Comparison of ENCODE assay signal across 8 cellular contexts in the genomic region with DNA sequence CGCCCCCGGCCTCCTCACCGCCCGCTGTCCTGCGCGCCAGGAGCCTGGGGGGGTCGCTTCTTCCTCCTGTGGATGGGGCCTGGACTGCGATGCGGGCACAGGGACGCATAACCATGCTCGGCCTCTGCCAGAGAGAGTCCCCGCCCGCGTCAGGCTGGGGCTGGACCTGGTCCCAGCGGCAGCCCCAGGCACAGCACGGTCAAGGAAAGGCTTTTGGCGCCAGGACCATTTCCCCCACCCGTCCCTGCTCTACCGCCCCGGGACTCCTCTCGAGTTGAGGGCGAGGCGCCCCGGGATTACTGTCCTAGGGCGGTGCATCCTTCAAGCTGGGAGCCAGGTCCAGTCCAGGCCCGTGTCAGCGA. TPM values are rescaled to one million over a fixed set of nuclear protein-coding genes. Genes with fewer than 3 reads are reported as not detected.
DNase-seq lines count a peak whose midpoint lies in the region; ATAC-seq, FAIRE-seq and TF ChIP-seq lines count a peak whose summit lies in the region.

No MANE protein-coding gene starts in this region.

- in situ Hi-C loops in transverse colon (cut with MboI; ENCODE audit: low pct_ligation_motif_present in 1 of 4, low pct_unique_long_range_greater_than_20kb in 1 of 4, low sequenced_read_pairs in 3 of 4), result loop anchor here in 1 of 4 donors (25.0 kb wide), 1 partner anchor 151 kb away; the partner anchor contains the start of gene DBN1

- no peak for TF ChIP-seq POLR2A in adrenal gland (IDR thresholded peaks at IDR 0.05)
- no peak for TF ChIP-seq POLR2A in transverse colon (IDR thresholded peaks at IDR 0.05)

- TF ChIP-seq CTCF in DOHH2 (IDR thresholded peaks at IDR 0.05; ENCODE audit: low read depth, low read length, poor library complexity, severe bottlenecking) (no peak), adrenal gland (IDR thresholded peaks at IDR 0.05) (peak in 1 of 6 experiments; percentile 14), transverse colon (IDR thresholded peaks at IDR 0.05) (no peak), D721Med (IDR thresholded peaks at IDR 0.05; ENCODE audit: insufficient read depth, missing control alignments) (no peak)

- H3K4me1 ChIP-seq in DOHH2 (ENCODE audit: control insufficient read depth, low read length) (peaks cover 58% of the 10 kb centered on the region), adrenal gland (replicated peaks in 1 of 2) (peaks cover 12 to 19% of the 10 kb centered on the region in 2 donors), transverse colon (peaks cover 20 to 35% (median 27%) of the 10 kb centered on the region in 4 donors)

- no peak for FAIRE-seq in D721Med (lab: Jason Lieb, UNC)

- peak overlapping the region; percentile 83 for H3K4me3 ChIP-seq in DOHH2 (ENCODE audit: low read length)
- peak overlapping the region in 2 of 4 donors; percentile 16 to 60 for H3K4me3 ChIP-seq in adrenal gland
- peak overlapping the region; percentile 2 to 76 (median 41) for H3K4me3 ChIP-seq in transverse colon

- H3F3A ChIP-seq in DOHH2 (ENCODE audit: control insufficient read depth, insufficient read depth), result peaks cover 16% of the 10 kb centered on the region

- DNase-seq in adrenal gland (peak in 6 of 7 donors; percentile 49 to 67 (median 58)), left kidney (ENCODE audit: low read depth, low spot score) (peak; percentile 60), transverse colon (peak; percentile 38), D721Med (ENCODE audit: insufficient read length, low spot score) (no peak)

- H3K27ac ChIP-seq in DOHH2 (ENCODE audit: low read depth, low read length) (peak overlapping the region; percentile 84), adrenal gland (peak overlapping the region in 1 of 5 donors; percentile 13), transverse colon (peak overlapping the region; percentile 63 to 70 (median 67))

- ATAC-seq in HG03135 (IDR thresholded peaks at IDR 0.05; ENCODE audit: unreplicated experiment) (peak; percentile 0), GM18520 (IDR thresholded peaks at IDR 0.05; ENCODE audit: unreplicated experiment) (no peak), GM18870 (IDR thresholded peaks at IDR 0.05; ENCODE audit: unreplicated experiment) (no peak)

- peaks cover 33% of the 10 kb centered on the region for H3K79me2 ChIP-seq in DOHH2 (ENCODE audit: control insufficient read depth, low read length)

- 0 to 3% (median 1%) methylated on average over 4 to 27 of the region's 27 CpGs for WGBS in adrenal gland, 4 donors
- WGBS in transverse colon (ENCODE audit: low coverage in 1 of 2), 2 donors, result 4% methylated on average over 26 of the region's 27 CpGs; no CpG with 5 or more reads in 1 of the 2 donors

- no peaks in the 10 kb centered on the region for H3K27me3 ChIP-seq in DOHH2 (ENCODE audit: control insufficient read depth, low read length)
- H3K27me3 ChIP-seq in adrenal gland, result no peaks in the 10 kb centered on the region
- H3K27me3 ChIP-seq in transverse colon, result no peaks in the 10 kb centered on the region

- TF ChIP-seq EP300 in transverse colon (IDR thresholded peaks at IDR 0.05; ENCODE audit: low read depth), result no peak

- H3K4me2 ChIP-seq in DOHH2 (ENCODE audit: low read length), result peak overlapping the region; percentile 94

- no peaks in the 10 kb centered on the region for H3K9me2 ChIP-seq in DOHH2 (replicated peaks; ENCODE audit: control insufficient read depth, low read length)

- intact Hi-C loops in adrenal gland (cut with DNase I), result loop anchor here in 1 of 2 donors (10.0 kb wide), 2 partner anchors 73 to 143 kb away; partner anchors contain the start of gene SLC34A1
- intact Hi-C loops in transverse colon (cut with DNase I; ENCODE audit: low total_unique reads), result loop anchor here (10.0 kb wide), 1 partner anchor 143 kb away; no protein-coding TSS in a partner anchor

- H4K20me1 ChIP-seq in DOHH2 (ENCODE audit: control insufficient read depth, insufficient read depth, low read depth, low read length), result peaks cover 13% of the 10 kb centered on the region

- H3K9me3 ChIP-seq in DOHH2 (ENCODE audit: control insufficient read depth, insufficient read depth, low read length), result no peaks in the 10 kb centered on the region
- no peaks in the 10 kb centered on the region for H3K9me3 ChIP-seq in adrenal gland (replicated peaks in 1 of 3)
- no peaks in the 10 kb centered on the region for H3K9me3 ChIP-seq in transverse colon

- H3K36me3 ChIP-seq in DOHH2 (ENCODE audit: control insufficient read depth, low read length) (peaks cover 51% of the 10 kb centered on the region), adrenal gland (replicated peaks in 1 of 2) (peaks cover 0 to 10% of the 10 kb centered on the region in 2 donors), transverse colon (no peaks in the 10 kb centered on the region)

RNA-seq across cellular contexts. Expression of gene MXD3, which starts 0.4 kb away (rescaled TPM):
- 1 to 10 TPM in 7 of 8 donors, under 1 TPM in 1; 0.85 to 7.5 (median 3.0) TPM for total RNA-seq in adrenal gland
- polyA plus RNA-seq in adrenal gland, result 10 to 100 TPM in 2 of 3 donors, under 1 TPM in 1; 0.16 to 42.6 (median 26.2) TPM
- total RNA-seq in transverse colon, result 100 to 1,000 TPM in 1 of 4 donors, 10 to 100 TPM in 3; 10.8 to 257 (median 21.7) TPM

RNA-seq across cellular contexts. Expression of gene PRELID1, which starts 7.7 kb away (rescaled TPM):
- 100 to 1,000 TPM in 3 of 8 donors, 10 to 100 TPM in 5; 52.3 to 164 (median 97.4) TPM for total RNA-seq in adrenal gland
- 100 to 1,000 TPM; 175 to 217 (median 178) TPM for polyA plus RNA-seq in adrenal gland
- total RNA-seq in transverse colon, result 100 to 1,000 TPM in 3 of 4 donors, 10 to 100 TPM in 1; 52.1 to 192 (median 142) TPM

RNA-seq across cellular contexts. Expression of gene RAB24, which starts 7.8 kb away (rescaled TPM):
- total RNA-seq in adrenal gland (10 to 100 TPM; 36.9 to 72.6 (median 51.6) TPM), transverse colon (10 to 100 TPM; 38.2 to 68.1 (median 51.8) TPM)
- 100 to 1,000 TPM in 1 of 3 donors, 10 to 100 TPM in 2; 29.4 to 134 (median 95.2) TPM for polyA plus RNA-seq in adrenal gland

RNA-seq across cellular contexts. Expression of gene LMAN2, which starts 40.1 kb away (rescaled TPM):
- total RNA-seq in adrenal gland (100 to 1,000 TPM; 109 to 398 (median 164) TPM), transverse colon (100 to 1,000 TPM; 236 to 322 (median 293) TPM)
- polyA plus RNA-seq in adrenal gland, result 100 to 1,000 TPM in 1 of 3 donors, 10 to 100 TPM in 2; 85.7 to 147 (median 97.4) TPM

RNA-seq across cellular contexts. Expression of gene RGS14, which starts 46.4 kb away (rescaled TPM):
- total RNA-seq in adrenal gland, result 10 to 100 TPM in 6 of 8 donors, 1 to 10 TPM in 2; 4.4 to 36.3 (median 15.5) TPM
- polyA plus RNA-seq in adrenal gland, result 10 to 100 TPM in 2 of 3 donors, 1 to 10 TPM in 1; 2.3 to 19.8 (median 18.5) TPM
- total RNA-seq in transverse colon, result 10 to 100 TPM; 16.5 to 49.6 (median 24.4) TPM
